Comparison of ENCODE assay signal across 7 cellular contexts in genomic region chr18:48902023-48902855, GRCh38. TPM values are rescaled to one million over a fixed set of nuclear protein-coding genes. Genes with fewer than 3 reads are reported as not detected.
DNase-seq lines count a peak whose midpoint lies in the region; ATAC-seq and TF ChIP-seq lines count a peak whose summit lies in the region.

No MANE protein-coding gene starts in this region.

- TF ChIP-seq CTCF in Panc1 (IDR thresholded peaks at IDR 0.05), result no peak
- no peak for TF ChIP-seq CTCF in fibroblast of mammary gland (conservative IDR thresholded peaks at IDR 0.05; ENCODE audit: control insufficient read depth, insufficient read depth, low read depth, low read length)

- no peaks in the 10 kb centered on the region for H3K4me1 ChIP-seq in Panc1 (ENCODE audit: control insufficient read depth, insufficient read depth, low read length)

- H3K27ac ChIP-seq in Panc1 (ENCODE audit: low read length), result no peak overlapping the region

- H3K9me3 ChIP-seq in Panc1 (ENCODE audit: control insufficient read depth, insufficient read depth, low read depth, low read length), result no peaks in the 10 kb centered on the region

- BruUV-seq in Panc1 (replicated peaks; lab: Mats Ljungman, UMichigan), result no TSS peak

- ATAC-seq in Panc1, result peak; percentile 84
- ATAC-seq in HG02981 (IDR thresholded peaks at IDR 0.05; ENCODE audit: unreplicated experiment), result no peak
- no peak for ATAC-seq in GM21423 (IDR thresholded peaks at IDR 0.05; ENCODE audit: unreplicated experiment)

- H3K4me3 ChIP-seq in Panc1 (ENCODE audit: low read depth in 2 of 2, low read length in 2 of 2) (no peak overlapping the region), fibroblast of mammary gland (ENCODE audit: control insufficient read depth, low read depth, low read length) (no peak overlapping the region)

- in situ Hi-C loops in Panc1 (cut with HindIII; ENCODE audit: low pct_unique_long_range_greater_than_20kb, low sequenced_read_pairs), result no loop called here

- DNase-seq in HS-27A (ENCODE audit: low read depth) (peak; percentile 81), Panc1 (ENCODE audit: low read depth, low spot score) (no peak), fibroblast of mammary gland (ENCODE audit: low read depth) (peak; percentile 84), nucleus accumbens (lab: John Stamatoyannopoulos, UW) (peak in 39 of 56 donors; percentile 24 to 86 (median 44)), NK-92 (lab: John Stamatoyannopoulos, UW; ENCODE audit: unreplicated experiment) (no peak)

- POLR2A ChIA-PET in Panc1 (lab: Charles Lee), result no interaction called here

- no peaks in the 10 kb centered on the region for H3K27me3 ChIP-seq in Panc1 (ENCODE audit: control insufficient read depth, insufficient read depth, low read length)

- CTCF ChIA-PET in Panc1 (lab: Charles Lee), result no interaction called here

- no peaks in the 10 kb centered on the region for H3K36me3 ChIP-seq in Panc1 (ENCODE audit: control insufficient read depth, insufficient read depth, low read length)

- intact Hi-C loops in Panc1 (cut with micrococcal nuclease; ENCODE audit: unreplicated experiment), result no loop called here

RNA-seq across cellular contexts. Expression of gene SMAD7, which starts 48.5 kb away (rescaled TPM):
- 21.3 TPM for total RNA-seq in Panc1 (2021; ENCODE audit: unreplicated experiment)
- polyA plus RNA-seq in Panc1 (2012; ENCODE audit: insufficient read length), result 14.5 TPM

Comparison
In these comparisons a context has a peak if more than half of its experiments do, and no peak if none do; other contexts are left out.
1. DNase-seq: peak in HS-27A (single experiment), fibroblast of mammary gland (single experiment) and nucleus accumbens (39 of 56); none in Panc1 (single experiment) and NK-92 (single experiment).